ENCODE assay signal across 9 cellular contexts in genomic region chr16:24986512-24987303, GRCh38. TPM values are rescaled to one million over a fixed set of nuclear protein-coding genes. Genes with fewer than 3 reads are reported as not detected.
DNase-seq lines count a peak whose midpoint lies in the region; ATAC-seq, FAIRE-seq and TF ChIP-seq lines count a peak whose summit lies in the region.
"Had no signal": no experiment of that assay in that cellular context is flagged by ENCODE, and none has a peak within 500 bp of the region (broad histone marks: within the 10 kb centered on the region; RNA-seq: fewer than 3 reads in every experiment).

No MANE protein-coding gene starts in this region.

- H3K27ac Mint-ChIP-seq in HFFc6 = peak overlapping the region; percentile 90
- peak overlapping the region in 4 of 6 donors; percentile 4 to 78 (median 49) for H3K27ac Mint-ChIP-seq in immature natural killer cell

- H3K9me3 Mint-ChIP-seq in HFFc6 (no peaks in the 10 kb centered on the region), immature natural killer cell (no peaks in the 10 kb centered on the region)

- no peak for ATAC-seq in HG03039 (IDR thresholded peaks at IDR 0.05; ENCODE audit: unreplicated experiment)

- no peak for FAIRE-seq in D721Med (lab: Jason Lieb, UNC)
- FAIRE-seq: colon had no signal

- H3K4me3 ChIP-seq in thyroid gland (replicated peaks in 1 of 3) = no peak overlapping the region

- H3K36me3 Mint-ChIP-seq in HFFc6 (ENCODE audit: low read depth) (peaks cover 16% of the 10 kb centered on the region), immature natural killer cell (no peaks in the 10 kb centered on the region)

- intact Hi-C loops in thyroid gland (cut with DNase I) = no loop called here

- peak; percentile 87 for DNase-seq in A172 (ENCODE audit: low spot score)
- peak; percentile 85 for DNase-seq in HFFc6
- DNase-seq in immature natural killer cell = no peak
- DNase-seq in thyroid gland = no peak
- no peak for DNase-seq in GM10266 (ENCODE audit: extremely low spot score)
- DNase-seq in D721Med (ENCODE audit: insufficient read length, low spot score) = no peak

- H3K9me3 ChIP-seq in thyroid gland = no peaks in the 10 kb centered on the region

- H3K4me3 Mint-ChIP-seq in HFFc6 (peak overlapping the region; percentile 73), immature natural killer cell (no peak overlapping the region)

- H3K27me3 ChIP-seq in thyroid gland = no peaks in the 10 kb centered on the region

- peaks cover 25 to 53% of the 10 kb centered on the region in 2 donors for H3K4me1 ChIP-seq in thyroid gland

- H3K4me1 Mint-ChIP-seq in HFFc6 (ENCODE audit: low read depth) (peaks cover 88% of the 10 kb centered on the region), immature natural killer cell (peaks cover 66 to 77% of the 10 kb centered on the region in 2 donors)

- no peaks in the 10 kb centered on the region for H3K36me3 ChIP-seq in thyroid gland

- TF ChIP-seq POLR2A in thyroid gland (IDR thresholded peaks at IDR 0.05) = peak in 1 of 2 donors; percentile 4

- H3K27me3 Mint-ChIP-seq in HFFc6 (ENCODE audit: insufficient read depth) = no peaks in the 10 kb centered on the region
- H3K27me3 Mint-ChIP-seq in immature natural killer cell (ENCODE audit: low read depth in 3 of 3) = no peaks in the 10 kb centered on the region

- TF ChIP-seq CTCF in HFFc6 (IDR thresholded peaks at IDR 0.05) (no peak), thyroid gland (IDR thresholded peaks at IDR 0.05) (no peak), GM10266 (IDR thresholded peaks at IDR 0.05; ENCODE audit: control insufficient read depth, insufficient read depth, low read depth, missing control alignments) (no peak), D721Med (IDR thresholded peaks at IDR 0.05; ENCODE audit: insufficient read depth, missing control alignments) (no peak)

- 19 to 26% (median 23%) methylated on average over 9 of the region's 9 CpGs for WGBS in adipose tissue, 3 donors
- 68 to 71% methylated on average over 9 of the region's 9 CpGs for WGBS in thyroid gland, 2 donors

- H3K27ac ChIP-seq in adipose tissue (ENCODE audit: low read depth, low read length) = peak overlapping the region; percentile 48
- peak overlapping the region; percentile 47 to 73 (median 64) for H3K27ac ChIP-seq in thyroid gland

RNA-seq across cellular contexts. Expression of gene ARHGAP17, which starts 28.5 kb away (rescaled TPM):
- total RNA-seq in A172 (2014; rRNA removed; shearing (Covaris generic)) = 51.9 and 58.7 TPM in 2 replicates
- 100 to 1,000 TPM in 3 of 6 experiments, 10 to 100 TPM in 3; 86.5 to 104 (median 97.4) TPM for total RNA-seq in HFFc6 (2021; fragmentation: NEBNext Ultra II Directional; extraction: Animal tissue kit (Norgen Biotek cat#: 25700))
- 10 to 100 TPM; 13.1 to 49.6 (median 43.9) TPM for polyA plus RNA-seq in adipose tissue
- polyA plus RNA-seq in immature natural killer cell = 10 to 100 TPM; 12.0 to 35.9 (median 14.5) TPM
- 10 to 100 TPM; 41.7 to 70.4 (median 54.3) TPM for total RNA-seq in thyroid gland

Comparison
In these comparisons a context has a peak if more than half of its experiments do, and no peak if none do; other contexts are left out.
1. DNase-seq: peak in A172 (single experiment) and HFFc6 (single experiment); none in immature natural killer cell (0 of 3), thyroid gland (0 of 2), GM10266 (single experiment) and D721Med (single experiment).